ENCODE assay signal across 19 cellular contexts in the genomic region with DNA sequence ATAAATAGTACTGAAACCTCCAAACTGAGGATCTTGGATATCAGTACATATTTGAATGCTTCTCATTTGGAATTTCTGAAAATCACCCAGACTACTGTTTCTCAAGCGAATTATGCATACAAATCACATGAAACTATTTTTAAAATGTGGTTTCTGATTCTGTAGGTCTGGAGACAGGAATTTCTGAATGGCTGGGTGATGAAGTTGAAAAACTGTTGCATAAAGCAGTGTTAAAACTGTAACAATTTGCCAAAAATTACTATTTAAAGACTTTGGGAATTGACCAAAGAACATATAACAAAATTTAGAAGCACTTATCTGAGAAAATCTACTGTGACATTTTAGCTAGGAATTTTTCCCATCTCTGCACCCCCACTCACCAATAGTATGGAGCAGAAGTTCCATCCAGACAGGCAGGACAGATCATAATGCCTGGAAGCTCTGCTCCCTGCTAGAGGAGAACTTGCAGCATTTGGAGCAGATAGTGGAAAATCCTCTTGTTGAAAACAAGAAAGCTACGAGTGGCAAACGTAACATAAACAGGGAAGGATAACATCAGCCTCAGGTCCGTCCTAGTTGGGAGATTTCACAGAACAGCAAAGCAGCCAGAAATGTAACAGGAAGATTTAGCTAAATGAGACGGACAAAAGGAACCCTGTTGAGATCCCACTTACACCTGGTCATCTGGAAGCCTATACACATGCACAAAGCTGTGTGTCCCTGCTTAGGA.
DNase-seq lines count a peak whose midpoint lies in the region; ATAC-seq and TF ChIP-seq lines count a peak whose summit lies in the region.
"Had no signal": no experiment of that assay in that cellular context is flagged by ENCODE, and none has a peak within 500 bp of the region (broad histone marks: within the 10 kb centered on the region; RNA-seq: fewer than 3 reads in every experiment).

No MANE protein-coding gene starts in this region.

- H3K27me3 ChIP-seq in GM23248 (replicated peaks; ENCODE audit: insufficient read depth) (no peaks in the 10 kb centered on the region), esophagus muscularis mucosa (no peaks in the 10 kb centered on the region), muscle layer of duodenum (ENCODE audit: low read depth, low read length) (no peaks in the 10 kb centered on the region), transverse colon (no peaks in the 10 kb centered on the region), osteoblast (ENCODE audit: insufficient read depth, low read length) (no peaks in the 10 kb centered on the region)
- H3K27me3 ChIP-seq: BLaER1 treated with 17β-estradiol and CSF1 and Interleukin-3, amounts not matched to agents 10 nM and 100 nM; Peyer's patch; SJCRH30 had no signal

- no peaks in the 10 kb centered on the region for H3K9me2 ChIP-seq in GM23248 (ENCODE audit: insufficient read depth)

- intact Hi-C loops in esophagus muscularis mucosa (cut with DNase I) (no loop called here), transverse colon (cut with DNase I; ENCODE audit: low total_unique reads) (no loop called here), MCF 10A (cut with micrococcal nuclease) (no loop called here)

- H3K9me3 Mint-ChIP-seq in MCF 10A (ENCODE audit: unreplicated experiment): no peaks in the 10 kb centered on the region

- no peaks in the 10 kb centered on the region for H3K36me3 Mint-ChIP-seq in MCF 10A (ENCODE audit: insufficient read depth, unreplicated experiment)
- H3K36me3 Mint-ChIP-seq: CD4-positive, alpha-beta memory T cell had no signal

- H4K20me1 ChIP-seq in GM23248 (ENCODE audit: insufficient read depth) (no peaks in the 10 kb centered on the region), osteoblast (ENCODE audit: insufficient read depth, low read length) (no peaks in the 10 kb centered on the region)
- H4K20me1 ChIP-seq: BLaER1 treated with 17β-estradiol and CSF1 and Interleukin-3, amounts not matched to agents 10 nM and 100 nM had no signal

- peak; percentile 30 for DNase-seq in GM23248
- DNase-seq in esophagus muscularis mucosa (ENCODE audit: extremely low spot score): no peak
- DNase-seq in transverse colon: no peak
- DNase-seq in osteoblast (ENCODE audit: insufficient read length, low spot score, missing footprints): no peak
- DNase-seq in ecto neural progenitor cell (ENCODE audit: low spot score): no peak
- DNase-seq in MCF 10A (ENCODE audit: unreplicated experiment): no peak
- DNase-seq: Caco-2; CD4-positive, alpha-beta memory T cell; DMS 273 treated with DMSO at 0.1 percent for 48 hours; DMS79 treated with DMSO at 0.1 percent for 48 hours; NCI-H1092 treated with DMSO at 0.1 percent for 48 hours; NCI-H1694 treated with DMSO at 0.1 percent for 48 hours; NCI-H446; NCI-H526; Peyer's patch had no signal

- no peaks in the 10 kb centered on the region for H3K27me3 Mint-ChIP-seq in MCF 10A (ENCODE audit: insufficient read depth, unreplicated experiment)

- no peaks in the 10 kb centered on the region for H3K36me3 ChIP-seq in GM23248 (ENCODE audit: low read depth)
- no peaks in the 10 kb centered on the region for H3K36me3 ChIP-seq in esophagus muscularis mucosa
- no peaks in the 10 kb centered on the region for H3K36me3 ChIP-seq in muscle layer of duodenum (ENCODE audit: control insufficient read depth in 1 of 2, insufficient read depth in 2 of 2, low read length in 2 of 2)
- H3K36me3 ChIP-seq in transverse colon: no peaks in the 10 kb centered on the region
- no peaks in the 10 kb centered on the region for H3K36me3 ChIP-seq in osteoblast (ENCODE audit: insufficient read depth, low read length)
- H3K36me3 ChIP-seq: BLaER1 treated with 17β-estradiol and CSF1 and Interleukin-3, amounts not matched to agents 10 nM and 100 nM; Peyer's patch; SJCRH30 had no signal

- H3K4me1 ChIP-seq in GM23248 (ENCODE audit: insufficient read depth) (peaks cover 13% of the 10 kb centered on the region; the same call in 1 of the 2 replicates), esophagus muscularis mucosa (peaks cover 0 to 41% (median 28%) of the 10 kb centered on the region in 4 donors), muscle layer of duodenum (ENCODE audit: control insufficient read depth in 1 of 2, insufficient read depth in 2 of 2, low read length in 2 of 2) (peaks cover 0 to 7% of the 10 kb centered on the region in 2 donors), transverse colon (peaks cover 0 to 8% (median 3%) of the 10 kb centered on the region in 4 donors), osteoblast (ENCODE audit: insufficient read depth, low read length) (no peaks in the 10 kb centered on the region)
- H3K4me1 ChIP-seq: BLaER1 treated with 17β-estradiol and CSF1 and Interleukin-3, amounts not matched to agents 10 nM and 100 nM; Caco-2; Peyer's patch had no signal

- ATAC-seq in GM19035 (IDR thresholded peaks at IDR 0.05; ENCODE audit: unreplicated experiment): no peak

- TF ChIP-seq EP300 in esophagus muscularis mucosa (IDR thresholded peaks at IDR 0.05) (no peak), transverse colon (IDR thresholded peaks at IDR 0.05; ENCODE audit: low read depth) (no peak)

- TF ChIP-seq CTCF in esophagus muscularis mucosa (IDR thresholded peaks at IDR 0.05) (no peak), transverse colon (IDR thresholded peaks at IDR 0.05) (no peak), osteoblast (IDR thresholded peaks at IDR 0.05; ENCODE audit: extremely low read depth, low read depth, low read length) (no peak), MCF 10A (IDR thresholded peaks at IDR 0.05; ENCODE audit: unreplicated experiment) (no peak)

- no peak for TF ChIP-seq POLR2A in esophagus muscularis mucosa (IDR thresholded peaks at IDR 0.05; ENCODE audit: low read depth)
- no peak for TF ChIP-seq POLR2A in transverse colon (IDR thresholded peaks at IDR 0.05)

- H3K9me3 ChIP-seq in GM23248 (ENCODE audit: low read depth) (no peaks in the 10 kb centered on the region), esophagus muscularis mucosa (no peaks in the 10 kb centered on the region), muscle layer of duodenum (ENCODE audit: control insufficient read depth in 1 of 2, low read length in 2 of 2) (no peaks in the 10 kb centered on the region), transverse colon (no peaks in the 10 kb centered on the region), osteoblast (ENCODE audit: low read depth, low read length) (no peaks in the 10 kb centered on the region)
- H3K9me3 ChIP-seq: Caco-2, Peyer's patch, SJCRH30 had no signal

- no peak overlapping the region for H3K4me3 ChIP-seq in GM23248
- no peak overlapping the region for H3K4me3 ChIP-seq in esophagus muscularis mucosa
- H3K4me3 ChIP-seq in muscle layer of duodenum (ENCODE audit: low read depth in 1 of 2, low read length in 2 of 2): peak overlapping the region in 1 of 2 donors; percentile 9
- H3K4me3 ChIP-seq in transverse colon: no peak overlapping the region
- H3K4me3 ChIP-seq in osteoblast (ENCODE audit: insufficient read depth, low read length): no peak overlapping the region
- H3K4me3 ChIP-seq: BLaER1 treated with 17β-estradiol and CSF1 and Interleukin-3, amounts not matched to agents 10 nM and 100 nM; Peyer's patch; SJCRH30 had no signal

- H3K4me1 Mint-ChIP-seq in MCF 10A (ENCODE audit: insufficient read depth, unreplicated experiment): no peaks in the 10 kb centered on the region
- H3K4me1 Mint-ChIP-seq: CD4-positive, alpha-beta memory T cell had no signal

- no peak overlapping the region for H2AFZ ChIP-seq in GM23248
- no peak overlapping the region for H2AFZ ChIP-seq in osteoblast (ENCODE audit: low read length)

- POLR2A ChIA-PET in MCF 10A (lab: Yijun Ruan, JAX): interaction anchor here (1.5 kb wide), 1 partner anchor 13 kb away, joined by 3 read pairs; no protein-coding TSS in a partner anchor

- H3F3A ChIP-seq in GM23248 (ENCODE audit: insufficient read depth): peaks cover 8% of the 10 kb centered on the region; the same call in 1 of the 2 replicates

- H3K27ac Mint-ChIP-seq in MCF 10A (ENCODE audit: low read depth, unreplicated experiment): no peak overlapping the region
- H3K27ac Mint-ChIP-seq: CD4-positive, alpha-beta memory T cell had no signal

- H3K9ac ChIP-seq in GM23248: no peak overlapping the region
- H3K9ac ChIP-seq: BLaER1 treated with 17β-estradiol and CSF1 and Interleukin-3, amounts not matched to agents 10 nM and 100 nM had no signal

- H3K4me3 Mint-ChIP-seq in MCF 10A (ENCODE audit: unreplicated experiment): no peak overlapping the region
- H3K4me3 Mint-ChIP-seq: CD4-positive, alpha-beta memory T cell had no signal

- in situ Hi-C loops in GM23248 (cut with MboI) (no loop called here), transverse colon (cut with MboI; ENCODE audit: low pct_ligation_motif_present in 1 of 4, low pct_unique_long_range_greater_than_20kb in 1 of 4, low sequenced_read_pairs in 3 of 4) (no loop called here)

- 62 to 66% methylated on average over 5 of the region's 5 CpGs for WGBS in GM23248 (ENCODE audit: low coverage in 1 of 2, low lambda C conversion rate in 2 of 2, missing lambda C conversion rate in 2 of 2), 2 experiments
- 44% methylated on average over 5 of the region's 5 CpGs for WGBS in esophagus muscularis mucosa
- WGBS in transverse colon (ENCODE audit: low coverage in 1 of 2), 2 donors: 56 to 61% methylated on average over 5 of the region's 5 CpGs

- H3K79me2 ChIP-seq in GM23248 (ENCODE audit: insufficient read depth) (no peaks in the 10 kb centered on the region), osteoblast (ENCODE audit: insufficient read depth, low read length) (no peaks in the 10 kb centered on the region)

- BruUV-seq in MCF 10A (replicated peaks; lab: Mats Ljungman, UMichigan): no TSS peak

- peak overlapping the region; percentile 18; the same call in 1 of the 2 replicates for H3K27ac ChIP-seq in GM23248
- H3K27ac ChIP-seq in esophagus muscularis mucosa (replicated peaks in 1 of 4): peak overlapping the region; percentile 45 to 75 (median 66)
- peak overlapping the region; percentile 67 for H3K27ac ChIP-seq in muscle layer of duodenum (ENCODE audit: low read length)
- H3K27ac ChIP-seq in transverse colon: peak overlapping the region; percentile 47 to 78 (median 60)
- no peak overlapping the region for H3K27ac ChIP-seq in osteoblast (ENCODE audit: low read depth, low read length)
- H3K27ac ChIP-seq: BLaER1 treated with 17β-estradiol and CSF1 and Interleukin-3, amounts not matched to agents 10 nM and 100 nM; SJCRH30 had no signal

- H3K4me2 ChIP-seq in GM23248 (ENCODE audit: unreplicated experiment): no peak overlapping the region
- no peak overlapping the region for H3K4me2 ChIP-seq in osteoblast (ENCODE audit: insufficient read depth, low read length)
- H3K4me2 ChIP-seq: BLaER1 treated with 17β-estradiol and CSF1 and Interleukin-3, amounts not matched to agents 10 nM and 100 nM had no signal

- CTCF ChIA-PET in MCF 10A (lab: Yijun Ruan, JAX): interaction anchor here (0.5 to 1.6 kb wide), 2 partner anchors 21 to 1017 kb away, joined by 3 to 11 read pairs; no protein-coding TSS in a partner anchor
